ENCODE assay signal across 20 cellular contexts in the genomic region with DNA sequence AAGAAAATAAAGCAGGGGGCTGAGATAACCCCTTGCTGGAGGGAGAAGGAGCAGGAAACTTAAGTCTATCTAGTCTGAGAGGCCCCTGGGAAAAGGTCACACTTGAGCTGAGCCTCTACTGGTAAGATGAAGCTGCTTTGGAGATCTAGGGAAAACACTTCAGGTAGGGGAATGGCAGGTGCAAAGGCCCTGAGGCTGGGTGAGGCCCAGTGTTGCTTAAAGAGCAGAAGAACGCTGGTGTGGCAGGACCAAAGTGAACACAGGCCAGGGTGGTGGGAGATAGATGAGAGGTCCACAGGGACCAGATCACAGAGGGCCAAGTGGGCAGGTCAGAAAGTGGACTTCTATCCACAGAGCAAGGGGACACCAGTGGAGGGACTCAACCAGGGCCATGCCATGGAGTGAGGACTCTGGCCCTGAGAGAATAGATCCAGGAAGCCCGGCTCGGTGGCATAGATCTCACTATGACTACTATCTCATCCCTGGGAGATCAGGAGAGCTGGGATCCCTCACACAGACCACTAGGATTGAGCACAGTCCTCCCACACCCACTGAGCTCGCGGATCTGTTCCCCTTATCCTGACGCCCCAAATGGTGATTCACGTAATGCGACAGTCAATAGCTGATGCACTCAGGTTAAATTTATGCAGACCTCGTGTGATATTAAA. TPM values are rescaled to one million over a fixed set of nuclear protein-coding genes. Genes with fewer than 3 reads are reported as not detected.
DNase-seq lines count a peak whose midpoint lies in the region; ATAC-seq, FAIRE-seq and TF ChIP-seq lines count a peak whose summit lies in the region.
"Had no signal": no experiment of that assay in that cellular context is flagged by ENCODE, and none has a peak within 500 bp of the region (broad histone marks: within the 10 kb centered on the region; RNA-seq: fewer than 3 reads in every experiment).

No MANE protein-coding gene starts in this region.

- no peak overlapping the region for H3K23ac ChIP-seq in H1 (ENCODE audit: insufficient read length)

- TF ChIP-seq POLR2A in H1 (IDR thresholded peaks at IDR 0.05; ENCODE audit: control extremely low read depth in 1 of 2, low read depth in 2 of 2, low read length in 2 of 2) = no peak
- no peak for TF ChIP-seq POLR2A in transverse colon (IDR thresholded peaks at IDR 0.05)

- no peak overlapping the region for H2AFZ ChIP-seq in H1 (ENCODE audit: low read length)

- TF ChIP-seq EP300 in H1 (IDR thresholded peaks at IDR 0.05; ENCODE audit: borderline replicate concordance in 1 of 2, low read depth in 2 of 2, low read length in 2 of 2) (no peak), transverse colon (IDR thresholded peaks at IDR 0.05; ENCODE audit: low read depth) (no peak)

- peak overlapping the region; percentile 75; the same call in 1 of the 2 replicates for H2AK5ac ChIP-seq in H1 (ENCODE audit: low read depth, low read length)

- peak; percentile 56 for DNase-seq in cardiac septum (ENCODE audit: low spot score)
- no peak for DNase-seq in left cardiac atrium
- DNase-seq in H1 (ENCODE audit: low read depth in 1 of 2, low spot score in 2 of 2) = no peak
- no peak for DNase-seq in transverse colon
- no peak for DNase-seq in Kasumi-1 (lab: John Stamatoyannopoulos, UW)
- no peak for DNase-seq in DMS79 treated with DMSO at 0.1 percent for 48 hours (lab: John Stamatoyannopoulos, UW)
- DNase-seq in stimulated activated CD4-positive, alpha-beta T cell treated with anti-CD3 and anti-CD28 coated beads, Interleukin-4, amount 100 ng/mL, for 24 hours = no peak
- DNase-seq: Calu3, DMS 273 treated with DMSO at 0.1 percent for 48 hours, DMS79, EL, H9, HFFc6 had no signal

- H3K4me3 Mint-ChIP-seq in nephron = no peak overlapping the region
- H3K4me3 Mint-ChIP-seq: CD14-positive monocyte, GM23338, H9, HFFc6 had no signal

- H3K27me3 ChIP-seq in H1 (replicated peaks in 1 of 4; ENCODE audit: control insufficient read depth in 3 of 4, extremely low read depth in 1 of 4, insufficient read depth in 3 of 4, low read length in 3 of 4) (no peaks in the 10 kb centered on the region; a peak in 1 of 7 replicates), transverse colon (no peaks in the 10 kb centered on the region)

- H3K9ac ChIP-seq in H1 (replicated peaks in 1 of 4; ENCODE audit: extremely low read depth in 1 of 4, low read depth in 3 of 4, low read length in 3 of 4) = no peak overlapping the region

- ATAC-seq in left cardiac atrium = no peak

- H3K36me3 ChIP-seq in H1 (ENCODE audit: control insufficient read depth in 2 of 4, insufficient read depth in 4 of 4, low read length in 3 of 4) = no peaks in the 10 kb centered on the region
- no peaks in the 10 kb centered on the region for H3K36me3 ChIP-seq in transverse colon

- H3K23me2 ChIP-seq in H1 (ENCODE audit: low read depth, low read length) = no peaks in the 10 kb centered on the region

- no peak overlapping the region for H2BK5ac ChIP-seq in H1 (ENCODE audit: low read depth, low read length)

- POLR2A ChIA-PET in H1 (lab: Charles Lee; ENCODE audit: partially characterized antibody) = interaction anchor here (0.9 to 1.4 kb wide), 2 partner anchors 18 to 24 kb away, joined by 3 read pairs; partner anchors contain the start of gene NEURL1B

- H3K4me1 Mint-ChIP-seq in nephron = peaks cover 58% of the 10 kb centered on the region
- H3K4me1 Mint-ChIP-seq: CD14-positive monocyte had no signal

- no peak overlapping the region for H4K5ac ChIP-seq in H1 (ENCODE audit: insufficient read length, low read depth, low read length)

- FAIRE-seq in H1 (lab: Jason Lieb, UNC) = no peak
- FAIRE-seq: G401.6, GM12891 had no signal

- peaks cover 39% of the 10 kb centered on the region for H3K27me3 Mint-ChIP-seq in nephron (ENCODE audit: low read depth)

- no peaks in the 10 kb centered on the region for H3K9me3 ChIP-seq in H1 (ENCODE audit: insufficient read depth in 2 of 2, low read depth in 1 of 2, low read length in 1 of 2)
- no peaks in the 10 kb centered on the region for H3K9me3 ChIP-seq in transverse colon

- H3K4me1 ChIP-seq in H1 (replicated peaks in 1 of 4; ENCODE audit: control insufficient read depth in 3 of 4, insufficient read depth in 4 of 4, low read length in 3 of 4) (peaks cover 5 to 25% (median 9%) of the 10 kb centered on the region in 4 experiments), transverse colon (peaks cover 0 to 28% (median 13%) of the 10 kb centered on the region in 4 donors)

- WGBS in H1 (ENCODE audit: extremely low coverage in 1 of 2, insufficient coverage in 1 of 2, insufficient read length in 1 of 2, insufficient replicate concordance in 2 of 2, low coverage in 1 of 2, low lambda C conversion rate in 2 of 2, missing lambda C conversion rate in 1 of 2), 2 experiments = 86% methylated on average over 9 of the region's 9 CpGs; no CpG with 5 or more reads in 1 of the 2 experiments
- WGBS in transverse colon (ENCODE audit: low coverage in 1 of 2), 2 donors = 67 to 85% methylated on average over 3 to 9 of the region's 9 CpGs

- no peak overlapping the region for H3K14ac ChIP-seq in H1 (ENCODE audit: insufficient read length)

- H3K56ac ChIP-seq in H1 (replicated peaks; ENCODE audit: insufficient read length, low read depth, low read length) = no peak overlapping the region

- no peak overlapping the region for H4K8ac ChIP-seq in H1 (ENCODE audit: extremely low read depth, insufficient read depth, low read length)

- H3K4me3 ChIP-seq in H1 (ENCODE audit: extremely low read depth in 1 of 4, insufficient read depth in 2 of 4, low read depth in 3 of 4, low read length in 4 of 4) (no peak overlapping the region), transverse colon (no peak overlapping the region)
- H3K4me3 ChIP-seq: GM23338 had no signal

- 0 out of 2 replicates have a peak overlapping the region, but pooled peaks have one; percentile 41 for H2BK20ac ChIP-seq in H1 (ENCODE audit: low read length)

- no peaks in the 10 kb centered on the region for H3K79me1 ChIP-seq in H1 (ENCODE audit: low read depth, low read length)

- no peaks in the 10 kb centered on the region for H3K36me3 Mint-ChIP-seq in nephron (ENCODE audit: low read depth)
- H3K36me3 Mint-ChIP-seq: CD14-positive monocyte had no signal

- H3K18ac ChIP-seq in H1 (ENCODE audit: extremely low read depth, low read length) = no peak overlapping the region

- TF ChIP-seq CTCF in H1 (IDR thresholded peaks at IDR 0.05; ENCODE audit: control extremely low read depth in 1 of 3, insufficient read depth in 1 of 3, low read depth in 1 of 3, low read length in 3 of 3) = no peak
- TF ChIP-seq CTCF in nephron (IDR thresholded peaks at IDR 0.05; ENCODE audit: unreplicated experiment in 3 of 3) = no peak
- TF ChIP-seq CTCF in transverse colon (IDR thresholded peaks at IDR 0.05) = no peak

- H4K20me1 ChIP-seq in H1 (replicated peaks in 1 of 2; ENCODE audit: control insufficient read depth in 1 of 2, insufficient read depth in 2 of 2, low read length in 2 of 2) = no peaks in the 10 kb centered on the region

- peak overlapping the region; percentile 38 for H4K91ac ChIP-seq in H1 (replicated peaks; ENCODE audit: insufficient read length, low read length)

- peak overlapping the region; percentile 55; the same call in 1 of the 2 replicates for H2BK12ac ChIP-seq in H1 (ENCODE audit: low read depth, low read length)

- H3K4me2 ChIP-seq in H1 (ENCODE audit: insufficient read depth in 1 of 2, low read depth in 2 of 2, low read length in 2 of 2) = no peak overlapping the region
- H3K4me2 ChIP-seq: GM23338 had no signal

- no peaks in the 10 kb centered on the region for H3K9me3 Mint-ChIP-seq in nephron
- H3K9me3 Mint-ChIP-seq: GM23338, H9, HFFc6 had no signal

- TF ChIP-seq RAD21 in H1 (IDR thresholded peaks at IDR 0.05 in 1 of 2, conservative IDR thresholded peaks at IDR 0.05 in 1 of 2; ENCODE audit: low read depth in 2 of 2, low read length in 2 of 2) = no peak

- peak overlapping the region in 2 of 3 experiments; percentile 31 to 52 for H3K27ac Mint-ChIP-seq in nephron
- H3K27ac Mint-ChIP-seq: CD14-positive monocyte, GM23338, H9, HFFc6 had no signal

- no peaks in the 10 kb centered on the region for H3K79me2 ChIP-seq in H1 (ENCODE audit: control insufficient read depth in 1 of 2, insufficient read depth in 2 of 2, low read length in 2 of 2)

- in situ Hi-C loops in transverse colon (cut with MboI; ENCODE audit: low pct_ligation_motif_present in 1 of 4, low pct_unique_long_range_greater_than_20kb in 1 of 4, low sequenced_read_pairs in 3 of 4) = no loop called here

- H3K27ac ChIP-seq in H1 (ENCODE audit: low read depth, low read length) (no peak overlapping the region), transverse colon (peak overlapping the region; percentile 67 to 84 (median 78))
- H3K27ac ChIP-seq: 22Rv1, HL-60 had no signal

- intact Hi-C loops in cardiac septum (cut with DNase I) (no loop called here), left cardiac atrium (cut with DNase I) (no loop called here), transverse colon (cut with DNase I; ENCODE audit: low total_unique reads) (no loop called here)

- H2BK15ac ChIP-seq in H1 (ENCODE audit: low read length) = 0 out of 2 replicates have a peak overlapping the region, but pooled peaks have one; percentile 25

- CTCF ChIA-PET in H1 (lab: Charles Lee; ENCODE audit: partially characterized antibody) = interaction anchor here (0.7 to 1.5 kb wide), 5 partner anchors 16 to 144 kb away, joined by 3 to 6 read pairs (median 4); no protein-coding TSS in a partner anchor

- no peak overlapping the region for H2BK120ac ChIP-seq in H1 (replicated peaks; ENCODE audit: low read depth, low read length)

- H3K4ac ChIP-seq in H1 (replicated peaks; ENCODE audit: insufficient read length, low read depth, low read length) = no peak overlapping the region

TF ChIP-seq in H1, 55 proteins besides CTCF, POLR2A, EP300 and RAD21:
- TF ChIP-seq SP4 (IDR thresholded peaks at IDR 0.05; ENCODE audit: low read length) (no peak), KDM1A (IDR thresholded peaks at IDR 0.05; ENCODE audit: borderline replicate concordance, low read length) (0 out of 2 replicates have a peak, but pooled peaks have one; percentile 53)

RNA-seq across cellular contexts. Expression of gene NEURL1B, which starts 17.6 kb away (rescaled TPM):
- 19.7 TPM for total RNA-seq in cardiac septum
- total RNA-seq in left cardiac atrium = 10 to 100 TPM; 20.6 to 33.6 TPM
- total RNA-seq in H1 (2021; fragmentation: NEBNext Ultra II Directional; extraction: Animal tissue kit (Norgen Biotek cat#: 25700)) = 5.7 and 6.1 TPM in 2 replicates
- 3.3 and 5.4 TPM in 2 replicates for polyA plus RNA-seq in H1 (2011; rRNA removed)
- 4.8 TPM for polyA plus RNA-seq in H1 (2011; cell fraction: cytosol; rRNA removed)
- polyA plus RNA-seq in H1 (2011; cell fraction: nucleus; rRNA removed) = 15.7 TPM
- polyA plus RNA-seq in H1 (2012, experiment 1 of 2) = 4.5 to 5.3 TPM (median 4.5 TPM) in 4 replicates
- 4.2 TPM for polyA plus RNA-seq in H1 (2012, experiment 2 of 2)
- 2.9 TPM for polyA plus RNA-seq in H1 (2013, experiment 1 of 2)
- polyA plus RNA-seq in H1 (2013, experiment 2 of 2) = 2.8 TPM
- 3.9 and 4.0 TPM in 2 replicates for polyA minus RNA-seq in H1 (2011; rRNA and poly(A)+ RNA removed)
- polyA minus RNA-seq in H1 (2011; cell fraction: cytosol; rRNA and poly(A)+ RNA removed) = 5.5 TPM
- 4.4 TPM for polyA minus RNA-seq in H1 (2011; cell fraction: nucleus; rRNA and poly(A)+ RNA removed)
- 100 to 1,000 TPM in 2 of 4 donors, 10 to 100 TPM in 2; 74.6 to 168 (median 94.5) TPM for total RNA-seq in transverse colon
- polyA plus RNA-seq: CD14-positive monocyte had no signal
